Comparison of ENCODE assay signal across 1 cellular context in genomic region chr17:46383118-46383517, GRCh38. TPM values are rescaled to one million over a fixed set of nuclear protein-coding genes. Genes with fewer than 3 reads are reported as not detected.
"Had no signal": no experiment of that assay in that cellular context is flagged by ENCODE, and none has a peak within 500 bp of the region (broad histone marks: within the 10 kb centered on the region; RNA-seq: fewer than 3 reads in every experiment).

No MANE protein-coding gene starts in this region.

RNA-seq across cellular contexts. Expression of gene ARL17B, which starts 21.6 kb away (rescaled TPM):
- total RNA-seq: ascending aorta had no signal
